Comparison of ENCODE assay signal across 18 cellular contexts in the genomic region with DNA sequence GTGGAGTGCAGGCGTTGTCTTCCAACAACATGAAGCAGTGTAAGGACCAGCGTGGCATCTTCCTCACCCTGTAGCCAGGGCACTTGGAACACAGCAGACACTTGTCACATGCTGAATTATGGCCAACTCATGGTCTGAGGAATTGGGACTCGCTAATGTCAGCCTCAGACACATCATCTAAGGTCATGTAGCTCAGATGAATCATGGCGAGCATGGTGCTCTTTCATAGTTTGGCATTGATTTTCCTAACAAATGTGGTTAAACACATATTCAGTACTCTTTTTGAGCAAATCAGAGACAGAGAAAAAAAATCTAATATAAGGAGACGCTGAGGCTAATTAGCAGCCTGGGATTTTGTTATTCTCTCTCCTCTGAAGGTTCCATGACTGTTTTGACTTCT.
"Had no signal": no experiment of that assay in that cellular context is flagged by ENCODE, and none has a peak within 500 bp of the region (broad histone marks: within the 10 kb centered on the region; RNA-seq: fewer than 3 reads in every experiment).

No MANE protein-coding gene starts in this region.

- H3K4me3 ChIP-seq: left lung, pancreas had no signal

- H3K9me3 ChIP-seq: pancreas had no signal

- DNase-seq: activated CD4-positive, alpha-beta T cell treated with anti-CD3 and anti-CD28 coated beads, Interleukin-2, amount 50 U/mL, for 48 hours; activated naive CD4-positive, alpha-beta T cell treated with anti-CD3 and anti-CD28 coated beads for 36 hours; activated naive CD8-positive, alpha-beta T cell treated with anti-CD3 and anti-CD28 coated beads, Interleukin-2, amount 50 U/mL, for 24 hours; aorta; dermis blood vessel endothelial cell; effector memory CD8-positive, alpha-beta T cell; hippocampal formation; left lung; mammary epithelial cell; naive B cell; pancreas; stimulated activated CD4-positive, alpha-beta T cell treated with anti-CD3 and anti-CD28 coated beads, Interleukin-15, amount 100 ng/mL, for 24 hours; stimulated activated CD4-positive, alpha-beta T cell treated with anti-CD3 and anti-CD28 coated beads, Interleukin-4, amount 100 ng/mL, for 24 hours; stimulated activated naive CD4-positive, alpha-beta T cell; T-helper 1 cell; T1000; trophoblast cell had no signal

- H3K27me3 ChIP-seq: left lung, pancreas had no signal

- H3K36me3 ChIP-seq: left lung, pancreas had no signal

- H3K4me1 ChIP-seq: left lung, pancreas had no signal

- H3K27ac ChIP-seq: epithelial cell of prostate, left lung, pancreas had no signal

- ATAC-seq: activated naive CD8-positive, alpha-beta T cell treated with anti-CD3 and anti-CD28 coated beads, Interleukin-2, amount 50 U/mL, for 24 hours; effector memory CD8-positive, alpha-beta T cell; left lung; pancreas had no signal
